Comparison of ENCODE assay signal across 24 cellular contexts in genomic region chr7:561631-562393, GRCh38. TPM values are rescaled to one million over a fixed set of nuclear protein-coding genes. Genes with fewer than 3 reads are reported as not detected.
DNase-seq lines count a peak whose midpoint lies in the region; ATAC-seq and TF ChIP-seq lines count a peak whose summit lies in the region.
"Had no signal": no experiment of that assay in that cellular context is flagged by ENCODE, and none has a peak within 500 bp of the region (broad histone marks: within the 10 kb centered on the region; RNA-seq: fewer than 3 reads in every experiment).

No MANE protein-coding gene starts in this region.

- H3K4me1 Mint-ChIP-seq in activated naive CD8-positive, alpha-beta T cell treated with anti-CD3 and anti-CD28 coated beads, Interleukin-2, amount 50 U/mL, for 24 hours, result peaks cover 6% of the 10 kb centered on the region

- no peak overlapping the region for H3K9ac ChIP-seq in neuronal stem cell (ENCODE audit: low read depth, low read length, poor library complexity)
- H3K9ac ChIP-seq: KMS-11 had no signal

- H3K4ac ChIP-seq in neuronal stem cell (ENCODE audit: low read length), result no peak overlapping the region

- no peak for TF ChIP-seq CTCF in left ventricle myocardium inferior (IDR thresholded peaks at IDR 0.05; ENCODE audit: borderline replicate concordance)

- ATAC-seq in right cardiac atrium (peak in 1 of 2 donors; percentile 4), HG02763 (IDR thresholded peaks at IDR 0.05; ENCODE audit: unreplicated experiment) (no peak)
- no peak for ATAC-seq in activated naive CD8-positive, alpha-beta T cell treated with anti-CD3 and anti-CD28 coated beads, Interleukin-2, amount 50 U/mL, for 24 hours
- ATAC-seq: activated CD8-positive, alpha-beta T cell treated with anti-CD3 and anti-CD28 coated beads, Interleukin-2, amount 10 ng/mL, durations not matched to agents 7 days and 5 days; sciatic nerve had no signal

- DNase-seq in right cardiac atrium, result peak in 2 of 3 donors; percentile 57 to 67
- no peak for DNase-seq in left ventricle myocardium inferior
- DNase-seq in glomerular visceral epithelial cell (ENCODE audit: extremely low spot score), result peak; percentile 75
- DNase-seq in neuronal stem cell (ENCODE audit: low spot score), result no peak
- no peak for DNase-seq in activated T-cell treated with anti-CD3 and anti-CD28 coated beads, Interleukin-2, amount 50 U/mL, for 1 hour
- DNase-seq in effector CD8-positive, alpha-beta T cell (lab: John Stamatoyannopoulos, UW), result no peak
- no peak for DNase-seq in activated naive CD8-positive, alpha-beta T cell treated with anti-CD3 and anti-CD28 coated beads, Interleukin-2, amount 50 U/mL, for 24 hours
- DNase-seq: activated CD4-positive, CD25-positive, alpha-beta regulatory T cell; activated CD8-positive, alpha-beta T cell treated with anti-CD3 and anti-CD28 coated beads, Interleukin-2, amount 10 ng/mL, durations not matched to agents 7 days and 5 days; brain microvascular endothelial cell; hippocampal formation; islet precursor cell; NCI-H1092; NCI-H2081; NCI-H524; nucleus accumbens; stomach; T-helper 2 cell had no signal

- no peak overlapping the region for H3K4me3 Mint-ChIP-seq in activated naive CD8-positive, alpha-beta T cell treated with anti-CD3 and anti-CD28 coated beads, Interleukin-2, amount 50 U/mL, for 24 hours
- H3K4me3 Mint-ChIP-seq: activated CD8-positive, alpha-beta T cell treated with anti-CD3 and anti-CD28 coated beads, Interleukin-2, amount 10 ng/mL, durations not matched to agents 7 days and 5 days; activated naive CD8-positive, alpha-beta T cell; dendritic cell treated with granulocyte-macrophage colony-stimulating factor and Interleukin-4, amounts not matched to agents 40 ng/mL and 50 ng/mL, for 4 days; mesothelial cell of epicardium had no signal

- H3K18ac ChIP-seq in neuronal stem cell (ENCODE audit: low read length), result peak overlapping the region; percentile 80

- no peaks in the 10 kb centered on the region for H3K36me3 ChIP-seq in left ventricle myocardium inferior
- no peaks in the 10 kb centered on the region for H3K36me3 ChIP-seq in neuronal stem cell (replicated peaks in 1 of 2; ENCODE audit: control insufficient read depth in 2 of 2, insufficient read depth in 2 of 2, low read length in 2 of 2)
- H3K36me3 ChIP-seq: brain microvascular endothelial cell, stomach had no signal

- H3K27me3 Mint-ChIP-seq in activated naive CD8-positive, alpha-beta T cell treated with anti-CD3 and anti-CD28 coated beads, Interleukin-2, amount 50 U/mL, for 24 hours, result no peaks in the 10 kb centered on the region
- H3K27me3 Mint-ChIP-seq: activated naive CD8-positive, alpha-beta T cell had no signal

- H2BK5ac ChIP-seq in neuronal stem cell (ENCODE audit: low read length), result no peak overlapping the region

- H3K4me3 ChIP-seq in right cardiac atrium (ENCODE audit: low read length) (no peak overlapping the region), left ventricle myocardium inferior (no peak overlapping the region), neuronal stem cell (ENCODE audit: low read length in 2 of 2) (no peak overlapping the region)
- H3K4me3 ChIP-seq: stomach had no signal

- H3K27ac ChIP-seq in right cardiac atrium (ENCODE audit: low read length), result no peak overlapping the region
- H3K27ac ChIP-seq in left ventricle myocardium inferior (replicated peaks), result no peak overlapping the region
- H3K27ac ChIP-seq in neuronal stem cell (replicated peaks; ENCODE audit: low read length), result no peak overlapping the region
- H3K27ac ChIP-seq: brain microvascular endothelial cell, KMS-11, stomach had no signal

- H3K79me1 ChIP-seq in neuronal stem cell (ENCODE audit: low read depth, low read length), result no peaks in the 10 kb centered on the region

- WGBS in right cardiac atrium, result 83% methylated on average over 44 of the region's 44 CpGs
- WGBS in neuronal stem cell (ENCODE audit: extremely low coverage in 2 of 2, insufficient read length in 2 of 2, insufficient replicate concordance in 1 of 2), 2 donors, result no CpG with 5 or more reads among the region's 44 CpGs

- H2BK15ac ChIP-seq in neuronal stem cell (ENCODE audit: low read length), result no peak overlapping the region

- H4K91ac ChIP-seq in neuronal stem cell (ENCODE audit: low read depth, low read length, poor library complexity), result no peak overlapping the region

- H3K4me1 ChIP-seq in right cardiac atrium (ENCODE audit: control insufficient read depth, insufficient read depth, low read length) (no peaks in the 10 kb centered on the region), left ventricle myocardium inferior (peaks cover 16% of the 10 kb centered on the region), neuronal stem cell (ENCODE audit: control insufficient read depth in 2 of 2, insufficient read depth in 1 of 2, low read depth in 1 of 2, low read length in 2 of 2) (no peaks in the 10 kb centered on the region)
- H3K4me1 ChIP-seq: stomach had no signal

- no peak overlapping the region for H3K4me2 ChIP-seq in neuronal stem cell (ENCODE audit: insufficient read depth, low read length, poor library complexity, severe bottlenecking)
- H3K4me2 ChIP-seq: KMS-11 had no signal

- intact Hi-C loops in right cardiac atrium (cut with DNase I) (no loop called here), left ventricle myocardium inferior (cut with micrococcal nuclease) (no loop called here)

- H3K14ac ChIP-seq in neuronal stem cell (ENCODE audit: low read length), result peak overlapping the region; percentile 95

- H2AK5ac ChIP-seq in neuronal stem cell (ENCODE audit: low read depth, low read length), result peak overlapping the region; percentile 68

- H3K9me3 Mint-ChIP-seq in activated naive CD8-positive, alpha-beta T cell treated with anti-CD3 and anti-CD28 coated beads, Interleukin-2, amount 50 U/mL, for 24 hours, result no peaks in the 10 kb centered on the region
- H3K9me3 Mint-ChIP-seq: dendritic cell treated with granulocyte-macrophage colony-stimulating factor and Interleukin-4, amounts not matched to agents 40 ng/mL and 50 ng/mL, for 4 days; mesothelial cell of epicardium had no signal

- no peak overlapping the region for H2BK120ac ChIP-seq in neuronal stem cell (ENCODE audit: low read depth, low read length)

- peak overlapping the region; percentile 76 for H4K8ac ChIP-seq in neuronal stem cell (ENCODE audit: low read depth, low read length)

- H3K9me3 ChIP-seq in right cardiac atrium (ENCODE audit: control insufficient read depth, low read length) (no peaks in the 10 kb centered on the region), left ventricle myocardium inferior (replicated peaks) (peaks cover 4% of the 10 kb centered on the region), neuronal stem cell (replicated peaks in 1 of 2; ENCODE audit: control insufficient read depth in 2 of 2, insufficient read depth in 1 of 2, low read depth in 1 of 2, low read length in 2 of 2) (peaks cover 5% of the 10 kb centered on the region in 2 donors)
- H3K9me3 ChIP-seq: stomach had no signal

- H3K23ac ChIP-seq in neuronal stem cell (ENCODE audit: low read depth, low read length, poor library complexity), result peak overlapping the region; percentile 83

- H3K27me3 ChIP-seq in right cardiac atrium (ENCODE audit: control insufficient read depth, insufficient read depth) (no peaks in the 10 kb centered on the region), left ventricle myocardium inferior (ENCODE audit: low read depth) (no peaks in the 10 kb centered on the region), neuronal stem cell (ENCODE audit: control insufficient read depth in 3 of 3, insufficient read depth in 3 of 3, low read depth in 1 of 3, low read length in 3 of 3) (no peaks in the 10 kb centered on the region)
- H3K27me3 ChIP-seq: brain microvascular endothelial cell, stomach had no signal

- peak overlapping the region; percentile 49 for H2BK12ac ChIP-seq in neuronal stem cell (ENCODE audit: low read length)

- no peak overlapping the region for H3K27ac Mint-ChIP-seq in activated naive CD8-positive, alpha-beta T cell treated with anti-CD3 and anti-CD28 coated beads, Interleukin-2, amount 50 U/mL, for 24 hours
- H3K27ac Mint-ChIP-seq: dendritic cell treated with granulocyte-macrophage colony-stimulating factor and Interleukin-4, amounts not matched to agents 40 ng/mL and 50 ng/mL, for 4 days; mesothelial cell of epicardium had no signal

- H2AFZ ChIP-seq in neuronal stem cell (ENCODE audit: low read length), result no peak overlapping the region

- H3K36me3 Mint-ChIP-seq in activated naive CD8-positive, alpha-beta T cell treated with anti-CD3 and anti-CD28 coated beads, Interleukin-2, amount 50 U/mL, for 24 hours (ENCODE audit: low read depth), result peaks cover 10% of the 10 kb centered on the region
- H3K36me3 Mint-ChIP-seq: mesothelial cell of epicardium had no signal

RNA-seq across cellular contexts. Expression of gene PDGFA, which starts 42.2 kb away (rescaled TPM):
- total RNA-seq in right cardiac atrium (10 to 100 TPM; 32.2 to 44.3 (median 38.4) TPM), left ventricle myocardium inferior (26.0 TPM)
- polyA plus RNA-seq in right cardiac atrium, result 18.3 TPM
- polyA plus RNA-seq in neuronal stem cell (2013, experiment 1 of 2), result 6.2 TPM
- polyA plus RNA-seq in neuronal stem cell (2013, experiment 2 of 2), result 5.7 TPM

Comparison
In these comparisons a context has a peak if more than half of its experiments do, and no peak if none do; other contexts are left out.
1. DNase-seq: peak in right cardiac atrium (2 of 3) and glomerular visceral epithelial cell (single experiment); none in left ventricle myocardium inferior (single experiment), neuronal stem cell (single experiment), activated T-cell treated with anti-CD3 and anti-CD28 coated beads, Interleukin-2, amount 50 U/mL, for 1 hour (single experiment), effector CD8-positive, alpha-beta T cell (single experiment) and activated naive CD8-positive, alpha-beta T cell treated with anti-CD3 and anti-CD28 coated beads, Interleukin-2, amount 50 U/mL, for 24 hours (single experiment).